In the genomic region with DNA sequence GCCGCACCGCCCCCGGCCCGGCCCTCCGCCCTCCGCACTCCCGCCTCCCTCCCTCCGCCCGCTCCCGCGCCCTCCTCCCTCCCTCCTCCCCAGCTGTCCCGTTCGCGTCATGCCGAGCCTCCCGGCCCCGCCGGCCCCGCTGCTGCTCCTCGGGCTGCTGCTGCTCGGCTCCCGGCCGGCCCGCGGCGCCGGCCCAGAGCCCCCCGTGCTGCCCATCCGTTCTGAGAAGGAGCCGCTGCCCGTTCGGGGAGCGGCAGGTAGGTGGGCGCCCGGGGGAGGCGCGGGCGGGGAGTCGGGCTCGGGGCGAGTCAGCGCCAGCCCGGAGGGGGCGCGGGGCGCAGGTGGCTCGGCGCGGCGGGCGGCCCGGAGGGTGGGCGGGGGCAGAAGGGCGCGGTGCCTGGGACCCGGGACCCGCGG, we compare ENCODE assay signal across 8 cellular contexts. TPM values are rescaled to one million over a fixed set of nuclear protein-coding genes. Genes with fewer than 3 reads are reported as not detected.
A peak's percentile ranks its signal among the peaks of the same experiment; 100 is the strongest.
DNase-seq lines count a peak whose midpoint lies in the region; ATAC-seq and TF ChIP-seq lines count a peak whose summit lies in the region.

No MANE protein-coding gene starts in this region.

- no peak for TF ChIP-seq RAD21 in neural cell (conservative IDR thresholded peaks at IDR 0.05)

- no peaks in the 10 kb centered on the region for H3K79me2 ChIP-seq in GM23338 (replicated peaks; ENCODE audit: insufficient read depth)
- H3K79me2 ChIP-seq in neural cell (replicated peaks; ENCODE audit: insufficient read depth, low read length): no peaks in the 10 kb centered on the region

- H3K4me1 Mint-ChIP-seq in GM23338: peaks cover 39% of the 10 kb centered on the region
- H3K4me1 Mint-ChIP-seq in activated CD4-positive, alpha-beta T cell treated with anti-CD3 and anti-CD28 coated beads, Interleukin-2, amount 10 ng/mL, durations not matched to agents 24 days and 14 days: peaks cover 2% of the 10 kb centered on the region

- H3K27ac ChIP-seq in GM23338 (ENCODE audit: low read depth): no peak overlapping the region
- no peak overlapping the region for H3K27ac ChIP-seq in foreskin keratinocyte
- no peak overlapping the region for H3K27ac ChIP-seq in neural cell (ENCODE audit: low read length)

- H3K27ac Mint-ChIP-seq in GM23338: no peak overlapping the region
- H3K27ac Mint-ChIP-seq in activated CD4-positive, alpha-beta T cell treated with anti-CD3 and anti-CD28 coated beads, Interleukin-2, amount 10 ng/mL, durations not matched to agents 24 days and 14 days: no peak overlapping the region

- peak; percentile 11 for TF ChIP-seq EP300 in neural cell (conservative IDR thresholded peaks at IDR 0.05; ENCODE audit: poor library complexity, severe bottlenecking)

- H4K20me1 ChIP-seq in GM23338 (replicated peaks; ENCODE audit: insufficient read depth): no peaks in the 10 kb centered on the region
- no peaks in the 10 kb centered on the region for H4K20me1 ChIP-seq in neural cell (ENCODE audit: insufficient read depth)

- peak overlapping the region; percentile 64 for H3K4me3 ChIP-seq in GM23338
- H3K4me3 ChIP-seq in neural cell (ENCODE audit: low read length): peak overlapping the region; percentile 65

- peak; percentile 94 for DNase-seq in 8988T
- peak; percentile 81 for DNase-seq in GM23338 (ENCODE audit: low spot score)
- DNase-seq in activated CD4-positive, alpha-beta T cell treated with anti-CD3 and anti-CD28 coated beads, Interleukin-2, amount 10 ng/mL, durations not matched to agents 24 days and 14 days: peak; percentile 72
- DNase-seq in foreskin keratinocyte: no peak
- no peak for DNase-seq in NCI-H446 treated with DMSO at 0.1 percent for 48 hours (lab: John Stamatoyannopoulos, UW)
- no peak for DNase-seq in DMS153 (lab: John Stamatoyannopoulos, UW)
- DNase-seq in mucosa of gallbladder (ENCODE audit: low spot score): no peak

- H3K27me3 Mint-ChIP-seq in GM23338 (ENCODE audit: insufficient read depth, low read depth, poor library complexity): peaks cover 63% of the 10 kb centered on the region
- peaks cover 64% of the 10 kb centered on the region for H3K27me3 Mint-ChIP-seq in activated CD4-positive, alpha-beta T cell treated with anti-CD3 and anti-CD28 coated beads, Interleukin-2, amount 10 ng/mL, durations not matched to agents 24 days and 14 days

- no peaks in the 10 kb centered on the region for H3K9me3 ChIP-seq in neural cell (ENCODE audit: low read length)

- H3K4me1 ChIP-seq in GM23338 (ENCODE audit: insufficient read depth) (peaks cover 35% of the 10 kb centered on the region), foreskin keratinocyte (no peaks in the 10 kb centered on the region)

- H3K4me3 Mint-ChIP-seq in GM23338: no peak overlapping the region
- no peak overlapping the region for H3K4me3 Mint-ChIP-seq in activated CD4-positive, alpha-beta T cell treated with anti-CD3 and anti-CD28 coated beads, Interleukin-2, amount 10 ng/mL, durations not matched to agents 24 days and 14 days

- H3K36me3 Mint-ChIP-seq in GM23338 (ENCODE audit: low read depth): no peaks in the 10 kb centered on the region
- H3K36me3 Mint-ChIP-seq in activated CD4-positive, alpha-beta T cell treated with anti-CD3 and anti-CD28 coated beads, Interleukin-2, amount 10 ng/mL, durations not matched to agents 24 days and 14 days (ENCODE audit: low read depth): no peaks in the 10 kb centered on the region

- peak overlapping the region; percentile 49 for H3K9ac ChIP-seq in neural cell (ENCODE audit: low read length)

- no peaks in the 10 kb centered on the region for H3K9me3 Mint-ChIP-seq in GM23338
- no peaks in the 10 kb centered on the region for H3K9me3 Mint-ChIP-seq in activated CD4-positive, alpha-beta T cell treated with anti-CD3 and anti-CD28 coated beads, Interleukin-2, amount 10 ng/mL, durations not matched to agents 24 days and 14 days

- peaks cover 62% of the 10 kb centered on the region for H3K27me3 ChIP-seq in GM23338 (ENCODE audit: insufficient read depth)
- peaks cover 91% of the 10 kb centered on the region for H3K27me3 ChIP-seq in foreskin keratinocyte
- H3K27me3 ChIP-seq in neural cell (ENCODE audit: insufficient read depth, low read depth, low read length): peaks cover 39% of the 10 kb centered on the region

- TF ChIP-seq CTCF in GM23338 (conservative IDR thresholded peaks at IDR 0.05; ENCODE audit: low read depth in 2 of 2): no peak
- no peak for TF ChIP-seq CTCF in foreskin keratinocyte (conservative IDR thresholded peaks at IDR 0.05)
- TF ChIP-seq CTCF in neural cell (IDR thresholded peaks at IDR 0.05; ENCODE audit: poor library complexity, severe bottlenecking): no peak

- H3F3A ChIP-seq in GM23338 (replicated peaks; ENCODE audit: low read depth) (0 out of 2 replicates have a peak, but pooled peaks cover 4% of the 10 kb centered on the region), neural cell (ENCODE audit: insufficient read depth, low read length, poor library complexity, severe bottlenecking) (no peaks in the 10 kb centered on the region)

- H3K9me2 ChIP-seq in GM23338 (ENCODE audit: insufficient read depth) (no peaks in the 10 kb centered on the region), neural cell (ENCODE audit: insufficient read depth, low read length) (no peaks in the 10 kb centered on the region)

- intact Hi-C loops in activated CD4-positive, alpha-beta T cell treated with anti-CD3 and anti-CD28 coated beads, Interleukin-2, amount 10 ng/mL, durations not matched to agents 24 days and 14 days (cut with micrococcal nuclease): no loop called here

- ATAC-seq in GM23338 (no peak; the same call in 1 of the 3 replicates), foreskin keratinocyte (peak; percentile 51)

- no peak overlapping the region for H2AFZ ChIP-seq in GM23338
- H2AFZ ChIP-seq in neural cell (ENCODE audit: low read depth, low read length): no peak overlapping the region

- no peaks in the 10 kb centered on the region for H3K36me3 ChIP-seq in GM23338 (ENCODE audit: insufficient read depth)
- H3K36me3 ChIP-seq in neural cell (ENCODE audit: insufficient read depth, low read length): no peaks in the 10 kb centered on the region

- H3K4me2 ChIP-seq in GM23338 (peak overlapping the region; percentile 87; the same call in 1 of the 2 replicates), neural cell (ENCODE audit: low read length) (no peak overlapping the region)

TF ChIP-seq in neural cell, 6 proteins besides CTCF, POLR2A, EP300 and RAD21 (continues in another document):
- TF ChIP-seq POLR2AphosphoS5 (IDR thresholded peaks at IDR 0.05): no peak
- TF ChIP-seq TAF1 (IDR thresholded peaks at IDR 0.05; ENCODE audit: low read depth): no peak
- no peak for TF ChIP-seq MXI1 (conservative IDR thresholded peaks at IDR 0.05; ENCODE audit: poor library complexity, severe bottlenecking)

RNA-seq across cellular contexts. Expression of gene CHRD, which starts 0.4 kb away (rescaled TPM):
- 0.66 and 1.1 TPM in 2 replicates for total RNA-seq in GM23338 (2014; rRNA removed; shearing (Covaris generic))
- polyA plus RNA-seq in GM23338 (2016; fragmentation: Nextera tagmentation; extraction: Ambion mirVana) (0.23 and 0.34 TPM in 2 replicates), foreskin keratinocyte (not detected in 2 replicates), neural cell (2.9 and 4.8 TPM in 2 replicates)
- 0.07 TPM in 1 of 2 replicates, not detected in the other for total RNA-seq in activated CD4-positive, alpha-beta T cell treated with anti-CD3 and anti-CD28 coated beads, Interleukin-2, amount 10 ng/mL, durations not matched to agents 24 days and 14 days
- total RNA-seq in foreskin keratinocyte (not detected in 2 replicates), mucosa of gallbladder (6.5 TPM)
- 0.93 and 1.9 TPM in 2 replicates for polyA minus RNA-seq in neural cell

RNA-seq across cellular contexts. Expression of gene THPO, which starts 2.2 kb away (rescaled TPM):
- 0.14 and 0.97 TPM in 2 replicates for total RNA-seq in GM23338 (2014; rRNA removed; shearing (Covaris generic))
- polyA plus RNA-seq in GM23338 (2016; fragmentation: Nextera tagmentation; extraction: Ambion mirVana) (0.47 and 1.9 TPM in 2 replicates), foreskin keratinocyte (not detected in 2 replicates), neural cell (0.18 and 0.59 TPM in 2 replicates)
- not detected in 2 replicates for total RNA-seq in activated CD4-positive, alpha-beta T cell treated with anti-CD3 and anti-CD28 coated beads, Interleukin-2, amount 10 ng/mL, durations not matched to agents 24 days and 14 days
- total RNA-seq in foreskin keratinocyte (not detected in 2 replicates), mucosa of gallbladder (0.29 TPM)
- not detected in 2 replicates for polyA minus RNA-seq in neural cell

RNA-seq across cellular contexts. Expression of gene POLR2H, which starts 18.7 kb away (rescaled TPM):
- total RNA-seq in GM23338 (2014; rRNA removed; shearing (Covaris generic)): 182 and 199 TPM in 2 replicates
- polyA plus RNA-seq in GM23338 (2016; fragmentation: Nextera tagmentation; extraction: Ambion mirVana) (190 and 205 TPM in 2 replicates), foreskin keratinocyte (116 and 138 TPM in 2 replicates), neural cell (155 and 185 TPM in 2 replicates)
- total RNA-seq in activated CD4-positive, alpha-beta T cell treated with anti-CD3 and anti-CD28 coated beads, Interleukin-2, amount 10 ng/mL, durations not matched to agents 24 days and 14 days: 159 and 161 TPM in 2 replicates
- total RNA-seq in foreskin keratinocyte (81.0 and 92.9 TPM in 2 replicates), mucosa of gallbladder (107 TPM)
- polyA minus RNA-seq in neural cell: 51.9 and 66.4 TPM in 2 replicates

RNA-seq across cellular contexts. Expression of gene CLCN2, which starts 18.8 kb away (rescaled TPM):
- total RNA-seq in GM23338 (2014; rRNA removed; shearing (Covaris generic)): 9.2 and 10.7 TPM in 2 replicates
- polyA plus RNA-seq in GM23338 (2016; fragmentation: Nextera tagmentation; extraction: Ambion mirVana): 5.4 and 7.0 TPM in 2 replicates
- 8.3 and 8.4 TPM in 2 replicates for total RNA-seq in activated CD4-positive, alpha-beta T cell treated with anti-CD3 and anti-CD28 coated beads, Interleukin-2, amount 10 ng/mL, durations not matched to agents 24 days and 14 days
- 4.7 and 5.4 TPM in 2 replicates for total RNA-seq in foreskin keratinocyte
- polyA plus RNA-seq in foreskin keratinocyte: 3.8 and 3.9 TPM in 2 replicates
- polyA plus RNA-seq in neural cell: 13.4 and 14.0 TPM in 2 replicates
- polyA minus RNA-seq in neural cell: 16.1 and 17.4 TPM in 2 replicates
- total RNA-seq in mucosa of gallbladder: 104 TPM

RNA-seq across cellular contexts. Expression of gene FAM131A, which starts 42.8 kb away (rescaled TPM):
- 14.8 and 31.8 TPM in 2 replicates for total RNA-seq in GM23338 (2014; rRNA removed; shearing (Covaris generic))
- 6.7 and 9.6 TPM in 2 replicates for polyA plus RNA-seq in GM23338 (2016; fragmentation: Nextera tagmentation; extraction: Ambion mirVana)
- total RNA-seq in activated CD4-positive, alpha-beta T cell treated with anti-CD3 and anti-CD28 coated beads, Interleukin-2, amount 10 ng/mL, durations not matched to agents 24 days and 14 days: 8.6 and 8.7 TPM in 2 replicates
- 13.3 and 14.6 TPM in 2 replicates for total RNA-seq in foreskin keratinocyte
- 11.6 and 11.7 TPM in 2 replicates for polyA plus RNA-seq in foreskin keratinocyte
- polyA plus RNA-seq in neural cell: 141 and 154 TPM in 2 replicates
- 103 and 117 TPM in 2 replicates for polyA minus RNA-seq in neural cell
- 41.5 TPM for total RNA-seq in mucosa of gallbladder

Comparison
In these comparisons a context has a peak if more than half of its experiments do, and no peak if none do; other contexts are left out.
1. DNase-seq: peak in 8988T (single experiment), GM23338 (single experiment) and activated CD4-positive, alpha-beta T cell treated with anti-CD3 and anti-CD28 coated beads, Interleukin-2, amount 10 ng/mL, durations not matched to agents 24 days and 14 days (single experiment); none in foreskin keratinocyte (0 of 2), NCI-H446 treated with DMSO at 0.1 percent for 48 hours (single experiment), DMS153 (single experiment) and mucosa of gallbladder (single experiment).